In genomic region chr10:75575940-75576339, GRCh38 we compare ENCODE assay signal across 10 cellular contexts.
"Had no signal": no experiment of that assay in that cellular context is flagged by ENCODE, and none has a peak within 500 bp of the region (broad histone marks: within the 10 kb centered on the region; RNA-seq: fewer than 3 reads in every experiment).

No MANE protein-coding gene starts in this region.

- DNase-seq: GM23248, GOT3, H7, HFFc6, KBM-7 had no signal

- H3K4me3 Mint-ChIP-seq: HFFc6, IgD-negative memory B cell had no signal

- H3K27ac ChIP-seq: GM23248, HL-60 had no signal

- ATAC-seq: HCT116, HepG2 had no signal

- H3K27ac Mint-ChIP-seq: HFFc6, IgD-negative memory B cell had no signal

- H3K9ac ChIP-seq: GM23248 had no signal

- H3K36me3 Mint-ChIP-seq: IgD-negative memory B cell had no signal

- H2AFZ ChIP-seq: GM23248 had no signal

- H3K4me3 ChIP-seq: GM23248, HAP-1 had no signal

- H3K4me1 Mint-ChIP-seq: IgD-negative memory B cell had no signal

- H3K36me3 ChIP-seq: HAP-1 had no signal

- H3K4me1 ChIP-seq: HAP-1 had no signal
